ENCODE assay signal across 1 cellular context in the genomic region with DNA sequence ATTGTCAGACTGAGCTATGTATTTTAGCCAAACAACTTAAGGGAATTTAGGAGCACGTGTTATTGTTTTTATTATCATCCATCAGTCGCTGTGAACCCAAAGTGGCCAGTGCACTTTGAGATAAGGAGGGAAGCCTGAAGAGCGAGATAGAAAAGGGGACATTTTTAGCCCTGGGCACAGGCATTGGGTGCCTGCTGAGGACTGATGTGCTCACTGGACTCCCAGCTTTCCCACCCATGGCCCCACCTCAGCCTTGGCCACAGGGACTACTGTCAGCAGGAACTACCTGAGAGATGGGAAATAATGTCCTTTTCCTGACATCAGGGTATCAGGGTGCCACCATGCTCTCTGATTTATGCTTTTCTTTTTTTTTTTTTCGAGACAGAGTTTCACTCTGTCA.
TF ChIP-seq lines count a peak whose summit lies in the region.

No MANE protein-coding gene starts in this region.

TF ChIP-seq in K562, 482 proteins besides CTCF, POLR2A, EP300 and RAD21 (continued from another document):
- TF ChIP-seq E2F3 (CRISPR knock-in tag; IDR thresholded peaks at IDR 0.05) (no peak), TEAD4 (IDR thresholded peaks at IDR 0.05; ENCODE audit: low read length) (peak; percentile 71; the same call in 1 of the 2 replicates), TEAD4 (CRISPR knock-in tag; IDR thresholded peaks at IDR 0.05; ENCODE audit: borderline replicate concordance) (no peak), MCM7 (IDR thresholded peaks at IDR 0.05) (no peak), DPF2 (IDR thresholded peaks at IDR 0.05) (peak; percentile 32; the same call in 1 of the 2 replicates), ZNF668 (CRISPR knock-in tag; IDR thresholded peaks at IDR 0.05) (no peak), TEAD2 (tag; IDR thresholded peaks at IDR 0.05) (no peak), ZKSCAN1 (IDR thresholded peaks at IDR 0.05; ENCODE audit: low read depth, low read length) (no peak), SOX6 (IDR thresholded peaks at IDR 0.05) (peak; percentile 63; the same call in 1 of the 2 replicates), RBM17 (IDR thresholded peaks at IDR 0.05; ENCODE audit: borderline replicate concordance, low read depth, low read length) (no peak), ZNF3 (CRISPR knock-in tag; IDR thresholded peaks at IDR 0.05) (no peak), ZNF445 (CRISPR knock-in tag; IDR thresholded peaks at IDR 0.05; ENCODE audit: low read depth) (no peak), L3MBTL2 (IDR thresholded peaks at IDR 0.05) (0 out of 2 replicates have a peak, but pooled peaks have one; percentile 13), OTX1 (CRISPR knock-in tag; IDR thresholded peaks at IDR 0.05) (no peak), PHF20 (IDR thresholded peaks at IDR 0.05; ENCODE audit: partially characterized antibody) (no peak), NFXL1 (CRISPR knock-in tag; IDR thresholded peaks at IDR 0.05) (no peak), ZFP1 (CRISPR knock-in tag; IDR thresholded peaks at IDR 0.05) (no peak), CBFA2T2 (conservative IDR thresholded peaks at IDR 0.05) (peak; percentile 67), SMARCA4 (IDR thresholded peaks at IDR 0.05) (0 out of 2 replicates have a peak, but pooled peaks have one; percentile 32), CREM (IDR thresholded peaks at IDR 0.05; ENCODE audit: low read depth) (no peak), RBM34 (IDR thresholded peaks at IDR 0.05; ENCODE audit: borderline replicate concordance, insufficient read depth, low read length) (no peak), SRSF1 (IDR thresholded peaks at IDR 0.05; ENCODE audit: low read depth, low read length) (no peak), KDM1A (IDR thresholded peaks at IDR 0.05) (peak in 1 of 2 experiments; percentile 36; a peak in 1 of 4 replicates), ZBTB8A (IDR thresholded peaks at IDR 0.05; ENCODE audit: partially characterized antibody) (no peak)
- TF ChIP-seq, protein P1, sequence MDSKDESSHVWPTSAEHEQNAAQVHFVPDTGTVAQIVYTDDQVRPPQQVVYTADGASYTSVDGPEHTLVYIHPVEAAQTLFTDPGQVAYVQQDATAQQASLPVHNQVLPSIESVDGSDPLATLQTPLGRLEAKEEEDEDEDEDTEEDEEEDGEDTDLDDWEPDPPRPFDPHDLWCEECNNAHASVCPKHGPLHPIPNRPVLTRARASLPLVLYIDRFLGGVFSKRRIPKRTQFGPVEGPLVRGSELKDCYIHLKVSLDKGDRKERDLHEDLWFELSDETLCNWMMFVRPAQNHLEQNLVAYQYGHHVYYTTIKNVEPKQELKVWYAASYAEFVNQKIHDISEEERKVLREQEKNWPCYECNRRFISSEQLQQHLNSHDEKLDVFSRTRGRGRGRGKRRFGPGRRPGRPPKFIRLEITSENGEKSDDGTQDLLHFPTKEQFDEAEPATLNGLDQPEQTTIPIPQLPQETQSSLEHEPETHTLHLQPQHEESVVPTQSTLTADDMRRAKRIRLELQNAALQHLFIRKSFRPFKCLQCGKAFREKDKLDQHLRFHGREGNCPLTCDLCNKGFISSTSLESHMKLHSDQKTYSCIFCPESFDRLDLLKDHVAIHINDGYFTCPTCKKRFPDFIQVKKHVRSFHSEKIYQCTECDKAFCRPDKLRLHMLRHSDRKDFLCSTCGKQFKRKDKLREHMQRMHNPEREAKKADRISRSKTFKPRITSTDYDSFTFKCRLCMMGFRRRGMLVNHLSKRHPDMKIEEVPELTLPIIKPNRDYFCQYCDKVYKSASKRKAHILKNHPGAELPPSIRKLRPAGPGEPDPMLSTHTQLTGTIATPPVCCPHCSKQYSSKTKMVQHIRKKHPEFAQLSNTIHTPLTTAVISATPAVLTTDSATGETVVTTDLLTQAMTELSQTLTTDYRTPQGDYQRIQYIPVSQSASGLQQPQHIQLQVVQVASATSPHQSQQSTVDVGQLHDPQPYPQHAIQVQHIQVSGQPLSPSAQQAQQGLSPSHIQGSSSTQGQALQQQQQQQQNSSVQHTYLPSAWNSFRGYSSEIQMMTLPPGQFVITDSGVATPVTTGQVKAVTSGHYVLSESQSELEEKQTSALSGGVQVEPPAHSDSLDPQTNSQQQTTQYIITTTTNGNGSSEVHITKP (IDR thresholded peaks at IDR 0.05; ENCODE audit: partially characterized antibody): peak; percentile 42
- TF ChIP-seq, protein P2, sequence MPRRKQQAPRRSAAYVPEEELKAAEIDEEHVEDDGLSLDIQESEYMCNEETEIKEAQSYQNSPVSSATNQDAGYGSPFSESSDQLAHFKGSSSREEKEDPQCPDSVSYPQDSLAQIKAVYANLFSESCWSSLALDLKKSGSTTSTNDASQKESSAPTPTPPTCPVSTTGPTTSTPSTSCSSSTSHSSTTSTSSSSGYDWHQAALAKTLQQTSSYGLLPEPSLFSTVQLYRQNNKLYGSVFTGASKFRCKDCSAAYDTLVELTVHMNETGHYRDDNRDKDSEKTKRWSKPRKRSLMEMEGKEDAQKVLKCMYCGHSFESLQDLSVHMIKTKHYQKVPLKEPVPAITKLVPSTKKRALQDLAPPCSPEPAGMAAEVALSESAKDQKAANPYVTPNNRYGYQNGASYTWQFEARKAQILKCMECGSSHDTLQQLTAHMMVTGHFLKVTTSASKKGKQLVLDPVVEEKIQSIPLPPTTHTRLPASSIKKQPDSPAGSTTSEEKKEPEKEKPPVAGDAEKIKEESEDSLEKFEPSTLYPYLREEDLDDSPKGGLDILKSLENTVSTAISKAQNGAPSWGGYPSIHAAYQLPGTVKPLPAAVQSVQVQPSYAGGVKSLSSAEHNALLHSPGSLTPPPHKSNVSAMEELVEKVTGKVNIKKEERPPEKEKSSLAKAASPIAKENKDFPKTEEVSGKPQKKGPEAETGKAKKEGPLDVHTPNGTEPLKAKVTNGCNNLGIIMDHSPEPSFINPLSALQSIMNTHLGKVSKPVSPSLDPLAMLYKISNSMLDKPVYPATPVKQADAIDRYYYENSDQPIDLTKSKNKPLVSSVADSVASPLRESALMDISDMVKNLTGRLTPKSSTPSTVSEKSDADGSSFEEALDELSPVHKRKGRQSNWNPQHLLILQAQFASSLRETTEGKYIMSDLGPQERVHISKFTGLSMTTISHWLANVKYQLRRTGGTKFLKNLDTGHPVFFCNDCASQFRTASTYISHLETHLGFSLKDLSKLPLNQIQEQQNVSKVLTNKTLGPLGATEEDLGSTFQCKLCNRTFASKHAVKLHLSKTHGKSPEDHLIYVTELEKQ (CRISPR knock-in tag; IDR thresholded peaks at IDR 0.05): no peak
- TF ChIP-seq, protein P3, sequence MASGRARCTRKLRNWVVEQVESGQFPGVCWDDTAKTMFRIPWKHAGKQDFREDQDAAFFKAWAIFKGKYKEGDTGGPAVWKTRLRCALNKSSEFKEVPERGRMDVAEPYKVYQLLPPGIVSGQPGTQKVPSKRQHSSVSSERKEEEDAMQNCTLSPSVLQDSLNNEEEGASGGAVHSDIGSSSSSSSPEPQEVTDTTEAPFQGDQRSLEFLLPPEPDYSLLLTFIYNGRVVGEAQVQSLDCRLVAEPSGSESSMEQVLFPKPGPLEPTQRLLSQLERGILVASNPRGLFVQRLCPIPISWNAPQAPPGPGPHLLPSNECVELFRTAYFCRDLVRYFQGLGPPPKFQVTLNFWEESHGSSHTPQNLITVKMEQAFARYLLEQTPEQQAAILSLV (tag; IDR thresholded peaks at IDR 0.05): no peak
- TF ChIP-seq, protein P4, sequence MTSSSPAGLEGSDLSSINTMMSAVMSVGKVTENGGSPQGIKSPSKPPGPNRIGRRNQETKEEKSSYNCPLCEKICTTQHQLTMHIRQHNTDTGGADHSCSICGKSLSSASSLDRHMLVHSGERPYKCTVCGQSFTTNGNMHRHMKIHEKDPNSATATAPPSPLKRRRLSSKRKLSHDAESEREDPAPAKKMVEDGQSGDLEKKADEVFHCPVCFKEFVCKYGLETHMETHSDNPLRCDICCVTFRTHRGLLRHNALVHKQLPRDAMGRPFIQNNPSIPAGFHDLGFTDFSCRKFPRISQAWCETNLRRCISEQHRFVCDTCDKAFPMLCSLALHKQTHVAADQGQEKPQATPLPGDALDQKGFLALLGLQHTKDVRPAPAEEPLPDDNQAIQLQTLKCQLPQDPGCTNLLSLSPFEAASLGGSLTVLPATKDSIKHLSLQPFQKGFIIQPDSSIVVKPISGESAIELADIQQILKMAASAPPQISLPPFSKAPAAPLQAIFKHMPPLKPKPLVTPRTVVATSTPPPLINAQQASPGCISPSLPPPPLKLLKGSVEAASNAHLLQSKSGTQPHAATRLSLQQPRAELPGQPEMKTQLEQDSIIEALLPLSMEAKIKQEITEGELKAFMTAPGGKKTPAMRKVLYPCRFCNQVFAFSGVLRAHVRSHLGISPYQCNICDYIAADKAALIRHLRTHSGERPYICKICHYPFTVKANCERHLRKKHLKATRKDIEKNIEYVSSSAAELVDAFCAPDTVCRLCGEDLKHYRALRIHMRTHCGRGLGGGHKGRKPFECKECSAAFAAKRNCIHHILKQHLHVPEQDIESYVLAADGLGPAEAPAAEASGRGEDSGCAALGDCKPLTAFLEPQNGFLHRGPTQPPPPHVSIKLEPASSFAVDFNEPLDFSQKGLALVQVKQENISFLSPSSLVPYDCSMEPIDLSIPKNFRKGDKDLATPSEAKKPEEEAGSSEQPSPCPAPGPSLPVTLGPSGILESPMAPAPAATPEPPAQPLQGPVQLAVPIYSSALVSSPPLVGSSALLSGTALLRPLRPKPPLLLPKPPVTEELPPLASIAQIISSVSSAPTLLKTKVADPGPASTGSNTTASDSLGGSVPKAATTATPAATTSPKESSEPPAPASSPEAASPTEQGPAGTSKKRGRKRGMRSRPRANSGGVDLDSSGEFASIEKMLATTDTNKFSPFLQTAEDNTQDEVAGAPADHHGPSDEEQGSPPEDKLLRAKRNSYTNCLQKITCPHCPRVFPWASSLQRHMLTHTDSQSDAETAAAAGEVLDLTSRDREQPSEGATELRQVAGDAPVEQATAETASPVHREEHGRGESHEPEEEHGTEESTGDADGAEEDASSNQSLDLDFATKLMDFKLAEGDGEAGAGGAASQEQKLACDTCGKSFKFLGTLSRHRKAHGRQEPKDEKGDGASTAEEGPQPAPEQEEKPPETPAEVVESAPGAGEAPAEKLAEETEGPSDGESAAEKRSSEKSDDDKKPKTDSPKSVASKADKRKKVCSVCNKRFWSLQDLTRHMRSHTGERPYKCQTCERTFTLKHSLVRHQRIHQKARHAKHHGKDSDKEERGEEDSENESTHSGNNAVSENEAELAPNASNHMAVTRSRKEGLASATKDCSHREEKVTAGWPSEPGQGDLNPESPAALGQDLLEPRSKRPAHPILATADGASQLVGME (CRISPR knock-in tag; IDR thresholded peaks at IDR 0.05): no peak
- TF ChIP-seq, protein P5, sequence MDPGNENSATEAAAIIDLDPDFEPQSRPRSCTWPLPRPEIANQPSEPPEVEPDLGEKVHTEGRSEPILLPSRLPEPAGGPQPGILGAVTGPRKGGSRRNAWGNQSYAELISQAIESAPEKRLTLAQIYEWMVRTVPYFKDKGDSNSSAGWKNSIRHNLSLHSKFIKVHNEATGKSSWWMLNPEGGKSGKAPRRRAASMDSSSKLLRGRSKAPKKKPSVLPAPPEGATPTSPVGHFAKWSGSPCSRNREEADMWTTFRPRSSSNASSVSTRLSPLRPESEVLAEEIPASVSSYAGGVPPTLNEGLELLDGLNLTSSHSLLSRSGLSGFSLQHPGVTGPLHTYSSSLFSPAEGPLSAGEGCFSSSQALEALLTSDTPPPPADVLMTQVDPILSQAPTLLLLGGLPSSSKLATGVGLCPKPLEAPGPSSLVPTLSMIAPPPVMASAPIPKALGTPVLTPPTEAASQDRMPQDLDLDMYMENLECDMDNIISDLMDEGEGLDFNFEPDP (CRISPR knock-in tag; IDR thresholded peaks at IDR 0.05): no peak
- TF ChIP-seq, protein P6, sequence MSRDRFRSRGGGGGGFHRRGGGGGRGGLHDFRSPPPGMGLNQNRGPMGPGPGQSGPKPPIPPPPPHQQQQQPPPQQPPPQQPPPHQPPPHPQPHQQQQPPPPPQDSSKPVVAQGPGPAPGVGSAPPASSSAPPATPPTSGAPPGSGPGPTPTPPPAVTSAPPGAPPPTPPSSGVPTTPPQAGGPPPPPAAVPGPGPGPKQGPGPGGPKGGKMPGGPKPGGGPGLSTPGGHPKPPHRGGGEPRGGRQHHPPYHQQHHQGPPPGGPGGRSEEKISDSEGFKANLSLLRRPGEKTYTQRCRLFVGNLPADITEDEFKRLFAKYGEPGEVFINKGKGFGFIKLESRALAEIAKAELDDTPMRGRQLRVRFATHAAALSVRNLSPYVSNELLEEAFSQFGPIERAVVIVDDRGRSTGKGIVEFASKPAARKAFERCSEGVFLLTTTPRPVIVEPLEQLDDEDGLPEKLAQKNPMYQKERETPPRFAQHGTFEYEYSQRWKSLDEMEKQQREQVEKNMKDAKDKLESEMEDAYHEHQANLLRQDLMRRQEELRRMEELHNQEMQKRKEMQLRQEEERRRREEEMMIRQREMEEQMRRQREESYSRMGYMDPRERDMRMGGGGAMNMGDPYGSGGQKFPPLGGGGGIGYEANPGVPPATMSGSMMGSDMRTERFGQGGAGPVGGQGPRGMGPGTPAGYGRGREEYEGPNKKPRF (IDR thresholded peaks at IDR 0.05; ENCODE audit: low read depth, low read length): no peak
- TF ChIP-seq, protein P7, sequence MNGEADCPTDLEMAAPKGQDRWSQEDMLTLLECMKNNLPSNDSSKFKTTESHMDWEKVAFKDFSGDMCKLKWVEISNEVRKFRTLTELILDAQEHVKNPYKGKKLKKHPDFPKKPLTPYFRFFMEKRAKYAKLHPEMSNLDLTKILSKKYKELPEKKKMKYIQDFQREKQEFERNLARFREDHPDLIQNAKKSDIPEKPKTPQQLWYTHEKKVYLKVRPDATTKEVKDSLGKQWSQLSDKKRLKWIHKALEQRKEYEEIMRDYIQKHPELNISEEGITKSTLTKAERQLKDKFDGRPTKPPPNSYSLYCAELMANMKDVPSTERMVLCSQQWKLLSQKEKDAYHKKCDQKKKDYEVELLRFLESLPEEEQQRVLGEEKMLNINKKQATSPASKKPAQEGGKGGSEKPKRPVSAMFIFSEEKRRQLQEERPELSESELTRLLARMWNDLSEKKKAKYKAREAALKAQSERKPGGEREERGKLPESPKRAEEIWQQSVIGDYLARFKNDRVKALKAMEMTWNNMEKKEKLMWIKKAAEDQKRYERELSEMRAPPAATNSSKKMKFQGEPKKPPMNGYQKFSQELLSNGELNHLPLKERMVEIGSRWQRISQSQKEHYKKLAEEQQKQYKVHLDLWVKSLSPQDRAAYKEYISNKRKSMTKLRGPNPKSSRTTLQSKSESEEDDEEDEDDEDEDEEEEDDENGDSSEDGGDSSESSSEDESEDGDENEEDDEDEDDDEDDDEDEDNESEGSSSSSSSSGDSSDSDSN (IDR thresholded peaks at IDR 0.05; ENCODE audit: borderline replicate concordance in 1 of 2, low read depth in 2 of 2, low read length in 2 of 2): no peak
